26 cellular contexts compared by ENCODE assay signal in genomic region chr1:179911812-179912211, GRCh38. TPM values are rescaled to one million over a fixed set of nuclear protein-coding genes. Genes with fewer than 3 reads are reported as not detected.
A peak's percentile ranks its signal among the peaks of the same experiment; 100 is the strongest.
DNase-seq lines count a peak whose midpoint lies in the region; ATAC-seq, FAIRE-seq and TF ChIP-seq lines count a peak whose summit lies in the region.
"Had no signal": no experiment of that assay in that cellular context is flagged by ENCODE, and none has a peak within 500 bp of the region (broad histone marks: within the 10 kb centered on the region; RNA-seq: fewer than 3 reads in every experiment).

No MANE protein-coding gene starts in this region.

- ATAC-seq in natural killer cell, result no peak
- no peak for ATAC-seq in natural killer cell treated with Interleukin-12 subunit alpha and Interleukin-12 subunit beta and Interleukin-15 and Interleukin-18, amount 100 ng/mL, for 72 hours
- ATAC-seq in psoas muscle, result no peak
- no peak for ATAC-seq in GM21528 (IDR thresholded peaks at IDR 0.05; ENCODE audit: low FRiP score, unreplicated experiment)
- ATAC-seq: HCT116 had no signal

- H3K27me3 ChIP-seq in psoas muscle (ENCODE audit: insufficient read depth in 3 of 3, low read length in 2 of 3), result no peaks in the 10 kb centered on the region
- H3K27me3 ChIP-seq: BLaER1 had no signal

- H3K4me3 Mint-ChIP-seq in natural killer cell, result no peak overlapping the region
- no peak overlapping the region for H3K4me3 Mint-ChIP-seq in natural killer cell treated with Interleukin-12 subunit alpha and Interleukin-12 subunit beta and Interleukin-15 and Interleukin-18, amount 100 ng/mL, for 72 hours
- H3K4me3 Mint-ChIP-seq: B cell; CD4-positive, CD25-positive, alpha-beta regulatory T cell; CD8-positive, alpha-beta memory T cell; HFFc6 had no signal

- DNase-seq in natural killer cell (no peak), psoas muscle (no peak), NCI-H774 (lab: John Stamatoyannopoulos, UW) (no peak), Kasumi-1 (lab: John Stamatoyannopoulos, UW) (no peak)
- DNase-seq in natural killer cell treated with Interleukin-12 subunit alpha and Interleukin-12 subunit beta and Interleukin-15 and Interleukin-18, amount 100 ng/mL, for 72 hours (ENCODE audit: low spot score), result no peak
- DNase-seq: CD4-positive, CD25-positive, alpha-beta regulatory T cell; CD8-positive, alpha-beta memory T cell; DMS 273 treated with DMSO at 0.1 percent for 48 hours; DMS79; EL; GF-D8; GM23248; H7; HFFc6 had no signal

- H3K27ac ChIP-seq in psoas muscle, result peak overlapping the region; percentile 7
- H3K27ac ChIP-seq: 22Rv1, BLaER1, C4-2B, GM23248 had no signal

- H3K4me1 ChIP-seq in psoas muscle, result peaks cover 10% of the 10 kb centered on the region
- H3K4me1 ChIP-seq: BLaER1 had no signal

- no peak overlapping the region for H3K4me3 ChIP-seq in psoas muscle
- H3K4me3 ChIP-seq: BLaER1, GM23248 had no signal

- no peaks in the 10 kb centered on the region for H3K9me3 ChIP-seq in psoas muscle
- H3K9me3 ChIP-seq: BLaER1 had no signal

- no peaks in the 10 kb centered on the region for H3K27me3 Mint-ChIP-seq in natural killer cell (ENCODE audit: low read depth in 2 of 2)
- H3K27me3 Mint-ChIP-seq in natural killer cell treated with Interleukin-12 subunit alpha and Interleukin-12 subunit beta and Interleukin-15 and Interleukin-18, amount 100 ng/mL, for 72 hours, result no peaks in the 10 kb centered on the region
- H3K27me3 Mint-ChIP-seq: B cell; CD4-positive, CD25-positive, alpha-beta regulatory T cell; CD8-positive, alpha-beta memory T cell had no signal

- peaks cover 0 to 98% of the 10 kb centered on the region in 2 donors for H3K36me3 ChIP-seq in psoas muscle (ENCODE audit: insufficient read depth in 1 of 2, low read depth in 1 of 2)

- peak overlapping the region; percentile 7 to 46 for H3K27ac Mint-ChIP-seq in natural killer cell
- H3K27ac Mint-ChIP-seq in natural killer cell treated with Interleukin-12 subunit alpha and Interleukin-12 subunit beta and Interleukin-15 and Interleukin-18, amount 100 ng/mL, for 72 hours, result peak overlapping the region in 1 of 2 donors; percentile 44
- H3K27ac Mint-ChIP-seq: B cell, HFFc6 had no signal

- TF ChIP-seq CTCF in natural killer cell (IDR thresholded peaks at IDR 0.05) (no peak), psoas muscle (IDR thresholded peaks at IDR 0.05) (no peak)

- intact Hi-C loops in natural killer cell (cut with micrococcal nuclease) (no loop called here), psoas muscle (cut with DNase I) (loop anchor here in 1 of 2 donors (10.0 kb wide), 1 partner anchor 173 kb away; no protein-coding TSS in a partner anchor)

- 93 to 100% (median 95%) methylated on average over 3 of the region's 3 CpGs for WGBS in psoas muscle, 3 donors

- H3K36me3 Mint-ChIP-seq in natural killer cell, result peaks cover 9% of the 10 kb centered on the region
- peaks cover 11% of the 10 kb centered on the region for H3K36me3 Mint-ChIP-seq in natural killer cell treated with Interleukin-12 subunit alpha and Interleukin-12 subunit beta and Interleukin-15 and Interleukin-18, amount 100 ng/mL, for 72 hours

- peaks cover 15% of the 10 kb centered on the region in 2 donors for H3K4me1 Mint-ChIP-seq in natural killer cell
- H3K4me1 Mint-ChIP-seq in natural killer cell treated with Interleukin-12 subunit alpha and Interleukin-12 subunit beta and Interleukin-15 and Interleukin-18, amount 100 ng/mL, for 72 hours (ENCODE audit: low read depth in 2 of 2), result peaks cover 11 to 20% of the 10 kb centered on the region in 2 donors
- H3K4me1 Mint-ChIP-seq: B cell had no signal

- FAIRE-seq in TTC549 (lab: Jason Lieb, UNC) (peak; percentile 62), islet of Langerhans (lab: Jason Lieb, UNC) (peak; percentile 13)
- FAIRE-seq: D721Med, GM12891, GM18507, H1 had no signal

- H3K9me3 Mint-ChIP-seq in natural killer cell, result no peaks in the 10 kb centered on the region
- H3K9me3 Mint-ChIP-seq in natural killer cell treated with Interleukin-12 subunit alpha and Interleukin-12 subunit beta and Interleukin-15 and Interleukin-18, amount 100 ng/mL, for 72 hours, result no peaks in the 10 kb centered on the region
- H3K9me3 Mint-ChIP-seq: CD4-positive, CD25-positive, alpha-beta regulatory T cell; CD8-positive, alpha-beta memory T cell; HFFc6 had no signal

RNA-seq across cellular contexts. Expression of gene TOR1AIP1, which starts 29.7 kb away (rescaled TPM):
- total RNA-seq in natural killer cell, result 10 to 100 TPM; 55.6 to 63.9 (median 59.5) TPM
- total RNA-seq in natural killer cell treated with Interleukin-12 subunit alpha and Interleukin-12 subunit beta and Interleukin-15 and Interleukin-18, amount 100 ng/mL, for 72 hours, result 10 to 100 TPM; 73.1 to 84.0 TPM
- total RNA-seq in psoas muscle, result 10 to 100 TPM; 35.1 to 59.6 (median 53.3) TPM
- polyA plus RNA-seq in psoas muscle, result 10 to 100 TPM; 15.5 to 33.4 (median 30.8) TPM

RNA-seq across cellular contexts. Expression of gene TOR1AIP2, which starts 34.2 kb away (rescaled TPM):
- total RNA-seq in natural killer cell (10 to 100 TPM; 68.6 to 74.2 (median 71.7) TPM), psoas muscle (10 to 100 TPM; 56.4 to 98.3 (median 67.5) TPM)
- 10 to 100 TPM; 60.5 to 75.2 TPM for total RNA-seq in natural killer cell treated with Interleukin-12 subunit alpha and Interleukin-12 subunit beta and Interleukin-15 and Interleukin-18, amount 100 ng/mL, for 72 hours
- polyA plus RNA-seq in psoas muscle, result 10 to 100 TPM; 10.9 to 57.2 (median 27.3) TPM

RNA-seq across cellular contexts. Expression of gene CEP350, which starts 42.8 kb away (rescaled TPM):
- total RNA-seq in natural killer cell (10 to 100 TPM; 66.9 to 83.7 (median 75.3) TPM), psoas muscle (10 to 100 TPM; 52.8 to 65.3 (median 61.0) TPM)
- 10 to 100 TPM; 70.0 to 72.6 TPM for total RNA-seq in natural killer cell treated with Interleukin-12 subunit alpha and Interleukin-12 subunit beta and Interleukin-15 and Interleukin-18, amount 100 ng/mL, for 72 hours
- polyA plus RNA-seq in psoas muscle, result 10 to 100 TPM in 2 of 3 donors, 1 to 10 TPM in 1; 5.1 to 33.9 (median 11.1) TPM
